In genomic region chr1:77540501-77541161, GRCh38 we compare ENCODE assay signal across 10 cellular contexts.
DNase-seq lines count a peak whose midpoint lies in the region; ATAC-seq and TF ChIP-seq lines count a peak whose summit lies in the region.
"Had no signal": no experiment of that assay in that cellular context is flagged by ENCODE, and none has a peak within 500 bp of the region (broad histone marks: within the 10 kb centered on the region; RNA-seq: fewer than 3 reads in every experiment).

No MANE protein-coding gene starts in this region.

- H3K27me3 ChIP-seq in adipocyte (replicated peaks; ENCODE audit: control insufficient read depth, insufficient read depth, low read length): no peaks in the 10 kb centered on the region
- H3K27me3 ChIP-seq in lower lobe of right lung (ENCODE audit: low read depth): no peaks in the 10 kb centered on the region

- no peak for TF ChIP-seq CTCF in lower lobe of right lung (IDR thresholded peaks at IDR 0.05)

- H3K9me3 ChIP-seq in adipocyte (ENCODE audit: control insufficient read depth, low read length): no peaks in the 10 kb centered on the region
- H3K9me3 ChIP-seq in lower lobe of right lung: no peaks in the 10 kb centered on the region

- H3K27ac ChIP-seq in lower lobe of right lung: no peak overlapping the region

- peak; percentile 43 for ATAC-seq in GM18907 (IDR thresholded peaks at IDR 0.05; ENCODE audit: unreplicated experiment)
- ATAC-seq in HG03175 (IDR thresholded peaks at IDR 0.05; ENCODE audit: unreplicated experiment): peak; percentile 21
- no peak for ATAC-seq in lower lobe of right lung
- no peak for ATAC-seq in HG03135 (IDR thresholded peaks at IDR 0.05; ENCODE audit: unreplicated experiment)

- H3K4me3 ChIP-seq in adipocyte (ENCODE audit: low read length) (no peak overlapping the region), lower lobe of right lung (no peak overlapping the region)

- peaks cover 49% of the 10 kb centered on the region for H3K4me1 ChIP-seq in adipocyte (ENCODE audit: control insufficient read depth, insufficient read depth, low read length)
- peaks cover 7% of the 10 kb centered on the region for H3K4me1 ChIP-seq in lower lobe of right lung

- DNase-seq in adipocyte (ENCODE audit: low read depth) (peak; percentile 39), renal cortical epithelial cell (ENCODE audit: low read depth) (peak; percentile 78), lower lobe of right lung (no peak), NK-92 (lab: John Stamatoyannopoulos, UW; ENCODE audit: unreplicated experiment) (no peak), HuH-7.5 (ENCODE audit: low spot score) (no peak)
- DNase-seq: activated CD4-positive, alpha-beta memory T cell treated with anti-CD3 and anti-CD28 coated beads, Interleukin-2, amount 10 ng/mL, durations not matched to agents 7 days and 5 days; dermis blood vessel endothelial cell had no signal

- H3K36me3 ChIP-seq in adipocyte (ENCODE audit: control insufficient read depth, insufficient read depth, low read length, severe bottlenecking): no peaks in the 10 kb centered on the region
- no peaks in the 10 kb centered on the region for H3K36me3 ChIP-seq in lower lobe of right lung

- intact Hi-C loops in lower lobe of right lung (cut with DNase I): no loop called here

- peak overlapping the region; percentile 79 for H3K9ac ChIP-seq in adipocyte (ENCODE audit: low read length)

Comparison
In these comparisons a context has a peak if more than half of its experiments do, and no peak if none do; other contexts are left out.
1. ATAC-seq: peak in GM18907 (single experiment) and HG03175 (single experiment); none in lower lobe of right lung (0 of 2) and HG03135 (single experiment).
2. DNase-seq: peak in adipocyte (single experiment) and renal cortical epithelial cell (single experiment); none in lower lobe of right lung (single experiment), NK-92 (single experiment) and HuH-7.5 (single experiment).